8 cellular contexts compared by ENCODE assay signal in the genomic region with DNA sequence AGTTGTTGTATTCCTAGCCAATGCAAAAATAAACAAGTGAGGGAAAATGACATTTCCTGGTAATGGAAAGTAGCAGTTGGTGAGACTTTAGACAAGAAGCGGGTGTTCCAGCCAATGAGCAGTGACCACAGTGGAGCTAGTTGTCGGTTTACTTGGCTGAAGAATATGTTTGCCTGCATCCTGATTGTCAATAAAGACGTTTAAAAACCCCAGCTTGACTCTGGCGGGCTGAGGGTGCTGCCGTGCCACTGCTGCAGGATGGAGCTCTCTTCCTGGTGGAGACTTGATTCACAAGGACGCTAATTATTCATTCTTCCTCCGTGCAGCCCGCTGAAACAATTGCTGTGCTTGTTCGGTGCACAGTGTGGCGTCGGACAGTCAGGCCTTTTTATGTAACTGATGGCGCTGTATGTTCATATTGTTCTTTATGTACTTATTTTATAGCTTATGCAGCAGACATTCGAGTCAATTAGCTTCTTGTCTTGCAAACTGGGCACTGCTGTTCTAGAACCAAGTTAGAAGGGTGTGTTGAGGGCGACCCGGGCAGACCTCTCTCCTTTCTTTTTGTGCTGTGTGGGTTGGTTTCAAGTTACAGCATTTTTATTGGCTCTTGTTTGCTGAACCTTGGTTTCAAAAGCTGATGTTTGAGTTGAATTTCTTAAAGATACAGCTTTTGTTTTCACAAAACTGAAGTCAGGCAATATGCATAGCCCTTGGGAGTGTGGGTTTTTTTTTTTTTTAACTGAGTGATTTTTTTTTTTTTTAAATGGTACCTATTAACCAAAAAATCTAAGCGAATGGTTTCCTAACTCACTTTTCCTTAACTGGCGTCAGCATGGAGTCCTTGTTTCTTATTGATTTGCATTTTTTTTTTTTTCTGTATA.
A peak's percentile ranks its signal among the peaks of the same experiment; 100 is the strongest.
DNase-seq lines count a peak whose midpoint lies in the region; ATAC-seq and TF ChIP-seq lines count a peak whose summit lies in the region.

No MANE protein-coding gene starts in this region.

- no peaks in the 10 kb centered on the region for H3K36me3 ChIP-seq in BE2C
- H3K36me3 ChIP-seq in hepatocyte (replicated peaks; ENCODE audit: insufficient read depth, low read depth), result no peaks in the 10 kb centered on the region

- H3K9me3 ChIP-seq in BE2C (no peaks in the 10 kb centered on the region), hepatocyte (ENCODE audit: low read depth) (no peaks in the 10 kb centered on the region)

- WGBS in hepatocyte (ENCODE audit: low lambda C conversion rate, missing lambda C conversion rate), result 2% methylated on average over 17 of the region's 17 CpGs

- no peaks in the 10 kb centered on the region for H3K27me3 ChIP-seq in BE2C
- H3K27me3 ChIP-seq in hepatocyte, result no peaks in the 10 kb centered on the region

- peaks cover 90% of the 10 kb centered on the region for H3K79me2 ChIP-seq in hepatocyte

- H3K27ac ChIP-seq in angular gyrus (ENCODE audit: low read depth, low read length), result peak overlapping the region; percentile 41
- H3K27ac ChIP-seq in hepatocyte, result peak overlapping the region; percentile 78

- no peak for TF ChIP-seq CTCF in BE2C (IDR thresholded peaks at IDR 0.05; ENCODE audit: low read depth, low read length)
- no peak for TF ChIP-seq CTCF in hepatocyte (IDR thresholded peaks at IDR 0.05; ENCODE audit: poor library complexity)

- H3K4me1 ChIP-seq in BE2C (peaks cover 15% of the 10 kb centered on the region), hepatocyte (ENCODE audit: insufficient read depth) (peaks cover 50% of the 10 kb centered on the region)

- H3K4me3 ChIP-seq in BE2C (ENCODE audit: low read depth, low read length) (peak overlapping the region; percentile 25), hepatocyte (peak overlapping the region; percentile 50)

- ATAC-seq in GM19395 (IDR thresholded peaks at IDR 0.05; ENCODE audit: unreplicated experiment), result peak; percentile 77

- no peak for DNase-seq in BE2C
- DNase-seq in NCI-H1436 (lab: John Stamatoyannopoulos, UW), result peak; percentile 56
- DNase-seq in hepatocyte (ENCODE audit: low spot score), result peak; percentile 67
- peak; percentile 73 for DNase-seq in putamen (ENCODE audit: low spot score)
- DNase-seq in middle frontal gyrus (ENCODE audit: extremely low spot score, low spot score), result no peak
- no peak for DNase-seq in SIG-M5 (lab: John Stamatoyannopoulos, UW)

- peak overlapping the region; percentile 80 for H3K4me2 ChIP-seq in hepatocyte

- H3K9me2 ChIP-seq in hepatocyte (replicated peaks; ENCODE audit: insufficient read depth), result no peaks in the 10 kb centered on the region

- H4K20me1 ChIP-seq in hepatocyte (ENCODE audit: insufficient read depth, poor library complexity, severe bottlenecking), result no peaks in the 10 kb centered on the region

- peak overlapping the region; percentile 15 for H2AFZ ChIP-seq in hepatocyte

Comparison
In these comparisons a context has a peak if more than half of its experiments do, and no peak if none do; other contexts are left out.
1. DNase-seq: peak in NCI-H1436 (single experiment), hepatocyte (single experiment) and putamen (single experiment); none in BE2C (single experiment), middle frontal gyrus (single experiment) and SIG-M5 (single experiment).